13 cellular contexts compared by ENCODE assay signal in genomic region chr12:45435945-45436710, GRCh38.
DNase-seq lines count a peak whose midpoint lies in the region; ATAC-seq lines count a peak whose summit lies in the region.
"Had no signal": no experiment of that assay in that cellular context is flagged by ENCODE, and none has a peak within 500 bp of the region (broad histone marks: within the 10 kb centered on the region; RNA-seq: fewer than 3 reads in every experiment).

No MANE protein-coding gene starts in this region.

- DNase-seq in Ammon's horn (ENCODE audit: low spot score) (peak; percentile 52), Kasumi-1 (lab: John Stamatoyannopoulos, UW) (peak; percentile 73 to 78), UCSD-AML1 (lab: John Stamatoyannopoulos, UW; ENCODE audit: unreplicated experiment) (peak; percentile 20), left lobe of liver (ENCODE audit: low spot score) (no peak), COR-L47 (lab: John Stamatoyannopoulos, UW) (no peak), DMS 273 (lab: John Stamatoyannopoulos, UW; ENCODE audit: unreplicated experiment) (no peak), HK-2 (ENCODE audit: unreplicated experiment) (no peak)
- DNase-seq: activated CD4-positive, alpha-beta T cell treated with anti-CD3 and anti-CD28 coated beads, Interleukin-2, amount 10 ng/mL, durations not matched to agents 24 days and 14 days; GF-D8; NCI-H1105; NCI-H510A treated with DMSO at 0.1 percent for 48 hours had no signal

- ATAC-seq in left lobe of liver (peak; percentile 42), HG03280 (IDR thresholded peaks at IDR 0.05; ENCODE audit: unreplicated experiment) (no peak)
- ATAC-seq: activated T-helper 17 cell treated with anti-CD3 and anti-CD28 coated beads, Interleukin-2, amount 50 U/mL, for 72 hours had no signal

Comparison
In these comparisons a context has a peak if more than half of its experiments do, and no peak if none do; other contexts are left out.
1. DNase-seq: peak in Ammon's horn (single experiment), Kasumi-1 (2 of 2) and UCSD-AML1 (single experiment); none in left lobe of liver (single experiment), COR-L47 (single experiment), DMS 273 (single experiment) and HK-2 (single experiment).